14 cellular contexts compared by ENCODE assay signal in the genomic region with DNA sequence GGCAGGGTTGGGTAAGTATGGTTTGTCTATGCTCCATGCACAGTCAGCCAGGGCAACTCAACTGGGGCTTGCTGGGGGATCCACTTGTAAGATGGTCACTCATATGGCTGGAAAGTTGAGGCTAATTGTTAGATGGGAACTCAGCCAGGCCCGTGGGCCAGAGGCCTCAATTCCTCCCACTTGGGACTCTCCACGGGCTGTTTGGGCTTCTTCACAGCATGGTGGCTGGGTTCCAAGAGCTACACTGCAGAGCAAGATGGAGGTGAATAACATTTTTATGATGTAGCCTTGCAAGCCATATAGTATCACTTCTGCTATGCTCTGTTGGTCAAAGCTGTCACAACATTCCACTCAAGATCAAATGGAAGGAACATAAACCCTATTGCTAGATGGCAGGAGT. TPM values are rescaled to one million over a fixed set of nuclear protein-coding genes. Genes with fewer than 3 reads are reported as not detected.
DNase-seq lines count a peak whose midpoint lies in the region; ATAC-seq and TF ChIP-seq lines count a peak whose summit lies in the region.
"Had no signal": no experiment of that assay in that cellular context is flagged by ENCODE, and none has a peak within 500 bp of the region (broad histone marks: within the 10 kb centered on the region; RNA-seq: fewer than 3 reads in every experiment).

No MANE protein-coding gene starts in this region.

- intact Hi-C loops in spleen (cut with DNase I; ENCODE audit: low total_unique reads) = no loop called here

- ATAC-seq in activated T-cell treated with anti-CD3 and anti-CD28 coated beads, Interleukin-2, amount 50 U/mL, for 4 hours = no peak
- no peak for ATAC-seq in HG03432 (IDR thresholded peaks at IDR 0.05; ENCODE audit: unreplicated experiment)
- ATAC-seq: pancreas had no signal

- H3K4me3 ChIP-seq in spleen = peak overlapping the region in 1 of 8 donors; percentile 59
- H3K4me3 ChIP-seq: pancreas, SK-N-MC, testis had no signal

- H3K4me1 ChIP-seq in spleen = peaks cover 44 to 80% (median 67%) of the 10 kb centered on the region in 6 donors
- H3K4me1 ChIP-seq: pancreas had no signal

- peaks cover 21% of the 10 kb centered on the region for H3K36me3 Mint-ChIP-seq in activated T-cell treated with anti-CD3 and anti-CD28 coated beads, Interleukin-2, amount 50 U/mL, for 4 hours (ENCODE audit: insufficient read depth)
- peaks cover 32% of the 10 kb centered on the region for H3K36me3 Mint-ChIP-seq in activated naive CD8-positive, alpha-beta T cell treated with anti-CD3 and anti-CD28 coated beads for 36 hours

- peaks cover 4% of the 10 kb centered on the region for H3K9me3 Mint-ChIP-seq in activated T-cell treated with anti-CD3 and anti-CD28 coated beads, Interleukin-2, amount 50 U/mL, for 4 hours
- peaks cover 7% of the 10 kb centered on the region for H3K9me3 Mint-ChIP-seq in activated naive CD8-positive, alpha-beta T cell treated with anti-CD3 and anti-CD28 coated beads for 36 hours

- peak overlapping the region; percentile 79 for H3K4me3 Mint-ChIP-seq in activated T-cell treated with anti-CD3 and anti-CD28 coated beads, Interleukin-2, amount 50 U/mL, for 4 hours
- peak overlapping the region; percentile 75 for H3K4me3 Mint-ChIP-seq in activated naive CD8-positive, alpha-beta T cell treated with anti-CD3 and anti-CD28 coated beads for 36 hours

- peak overlapping the region; percentile 10 to 85 (median 62) for H3K27ac ChIP-seq in spleen
- H3K27ac ChIP-seq: pancreas, SK-N-MC, testis had no signal

- H3K27ac Mint-ChIP-seq in activated naive CD8-positive, alpha-beta T cell treated with anti-CD3 and anti-CD28 coated beads for 36 hours = peak overlapping the region; percentile 81

- 35 to 68% (median 54%) methylated on average over 2 of the region's 2 CpGs for WGBS in spleen, 5 donors

- H3K27me3 ChIP-seq in spleen (replicated peaks in 1 of 7) = no peaks in the 10 kb centered on the region
- H3K27me3 ChIP-seq: pancreas, testis had no signal

- no peak for DNase-seq in activated T-cell treated with anti-CD3 and anti-CD28 coated beads, Interleukin-2, amount 50 U/mL, for 4 hours
- no peak for DNase-seq in activated T-cell treated with anti-CD3 and anti-CD28 coated beads, Interleukin-2, amount 50 U/mL, for 1 hour
- peak; percentile 27 for DNase-seq in M059J (ENCODE audit: low read depth)
- no peak for DNase-seq in activated naive CD8-positive, alpha-beta T cell treated with anti-CD3 and anti-CD28 coated beads for 36 hours
- DNase-seq in spleen = no peak
- no peak for DNase-seq in NCI-H1048 (lab: John Stamatoyannopoulos, UW)
- DNase-seq in putamen (ENCODE audit: low spot score) = no peak
- DNase-seq: activated effector memory CD4-positive, alpha-beta T cell treated with Interleukin-2 at 50 U/mL for 16 hours; NCI-H1092; pancreas; testis had no signal

- peaks cover 79% of the 10 kb centered on the region for H3K4me1 Mint-ChIP-seq in activated T-cell treated with anti-CD3 and anti-CD28 coated beads, Interleukin-2, amount 50 U/mL, for 4 hours (ENCODE audit: low read depth)
- H3K4me1 Mint-ChIP-seq in activated naive CD8-positive, alpha-beta T cell treated with anti-CD3 and anti-CD28 coated beads for 36 hours = peaks cover 73% of the 10 kb centered on the region

- peaks cover 0 to 6% (median 0%) of the 10 kb centered on the region in 6 donors for H3K36me3 ChIP-seq in spleen
- H3K36me3 ChIP-seq: pancreas had no signal

- no peak for TF ChIP-seq CTCF in spleen (IDR thresholded peaks at IDR 0.05 in 8 of 11, conservative IDR thresholded peaks at IDR 0.05 in 3 of 11)

- no peaks in the 10 kb centered on the region for H3K27me3 Mint-ChIP-seq in activated T-cell treated with anti-CD3 and anti-CD28 coated beads, Interleukin-2, amount 50 U/mL, for 4 hours (ENCODE audit: low read depth)
- no peaks in the 10 kb centered on the region for H3K27me3 Mint-ChIP-seq in activated naive CD8-positive, alpha-beta T cell treated with anti-CD3 and anti-CD28 coated beads for 36 hours

- no peak for TF ChIP-seq POLR2A in spleen (IDR thresholded peaks at IDR 0.05)

- peaks cover 0 to 8% (median 0%) of the 10 kb centered on the region in 8 donors for H3K9me3 ChIP-seq in spleen
- H3K9me3 ChIP-seq: pancreas, testis had no signal

RNA-seq across cellular contexts. Expression of a gene that starts 39.2 kb away (rescaled TPM):
- total RNA-seq in activated T-cell treated with anti-CD3 and anti-CD28 coated beads, Interleukin-2, amount 50 U/mL, for 4 hours = 100 to 1,000 TPM; 117 to 137 (median 118) TPM
- total RNA-seq in M059J (2014; rRNA removed; shearing (Covaris generic)) = 21.7 and 36.3 TPM in 2 replicates
- total RNA-seq in activated naive CD8-positive, alpha-beta T cell treated with anti-CD3 and anti-CD28 coated beads for 36 hours = 10 to 100 TPM; 68.0 to 74.4 TPM
- total RNA-seq in spleen = 100 to 1,000 TPM; 137 to 494 (median 229) TPM
- 10 to 100 TPM; 26.0 to 39.4 (median 26.5) TPM for polyA plus RNA-seq in spleen
- polyA plus RNA-seq: AG04450 had no signal
